In genomic region chr1:35557611-35558373, GRCh38 we compare ENCODE assay signal across 8 cellular contexts. TPM values are rescaled to one million over a fixed set of nuclear protein-coding genes. Genes with fewer than 3 reads are reported as not detected.
DNase-seq lines count a peak whose midpoint lies in the region; ATAC-seq, FAIRE-seq and TF ChIP-seq lines count a peak whose summit lies in the region.

A gene with protein sequence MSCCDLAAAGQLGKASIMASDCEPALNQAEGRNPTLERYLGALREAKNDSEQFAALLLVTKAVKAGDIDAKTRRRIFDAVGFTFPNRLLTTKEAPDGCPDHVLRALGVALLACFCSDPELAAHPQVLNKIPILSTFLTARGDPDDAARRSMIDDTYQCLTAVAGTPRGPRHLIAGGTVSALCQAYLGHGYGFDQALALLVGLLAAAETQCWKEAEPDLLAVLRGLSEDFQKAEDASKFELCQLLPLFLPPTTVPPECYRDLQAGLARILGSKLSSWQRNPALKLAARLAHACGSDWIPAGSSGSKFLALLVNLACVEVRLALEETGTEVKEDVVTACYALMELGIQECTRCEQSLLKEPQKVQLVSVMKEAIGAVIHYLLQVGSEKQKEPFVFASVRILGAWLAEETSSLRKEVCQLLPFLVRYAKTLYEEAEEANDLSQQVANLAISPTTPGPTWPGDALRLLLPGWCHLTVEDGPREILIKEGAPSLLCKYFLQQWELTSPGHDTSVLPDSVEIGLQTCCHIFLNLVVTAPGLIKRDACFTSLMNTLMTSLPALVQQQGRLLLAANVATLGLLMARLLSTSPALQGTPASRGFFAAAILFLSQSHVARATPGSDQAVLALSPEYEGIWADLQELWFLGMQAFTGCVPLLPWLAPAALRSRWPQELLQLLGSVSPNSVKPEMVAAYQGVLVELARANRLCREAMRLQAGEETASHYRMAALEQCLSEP (plus strand): TSS chr1:35557799. CDS start chr1:35558191, 392 bp downstream.

- CTCF ChIA-PET in HepG2 (lab: Yijun Ruan, JAX; ENCODE audit: low intra/inter-chr PET ratio, low total read pairs), result no interaction called here

- intact Hi-C loops in HepG2 (cut with micrococcal nuclease; ENCODE audit: unreplicated experiment), result no loop called here

- no peaks in the 10 kb centered on the region for H3K9me3 ChIP-seq in HepG2 (ENCODE audit: low read length)

- DNase-seq in C1 segment of cervical spinal cord (lab: John Stamatoyannopoulos, UW) (peak; percentile 94 to 100 (median 98)), NCI-H774 (lab: John Stamatoyannopoulos, UW) (peak; percentile 99), dermis blood vessel endothelial cell (peak; percentile 99), HepG2 (ENCODE audit: low spot score) (peak; percentile 94)
- DNase-seq in activated CD4-positive, alpha-beta T cell treated with anti-CD3 and anti-CD28 coated beads, Interleukin-2, amount 50 U/mL, for 4 hours, result peak; percentile 96 to 97
- peak; percentile 95 for DNase-seq in stimulated activated CD4-positive, alpha-beta T cell treated with anti-CD3 and anti-CD28 coated beads, Interleukin-4, amount 100 ng/mL, for 1 hour

- FAIRE-seq in HepG2 (lab: Jason Lieb, UNC), result peak; percentile 75

- peaks cover 42% of the 10 kb centered on the region for H3K4me1 ChIP-seq in HepG2 (ENCODE audit: insufficient read depth, low read length)

- H3K9ac ChIP-seq in HepG2 (ENCODE audit: insufficient read depth, low read depth, low read length), result peak within 1 kb of the TSS; percentile 89

- TF ChIP-seq POLR2A in HepG2 (IDR thresholded peaks at IDR 0.05; ENCODE audit: insufficient read depth in 1 of 2, low read depth in 2 of 2, low read length in 2 of 2), result peak; percentile 38 to 91; a peak in 3 of 4 replicates

- TF ChIP-seq EP300 in HepG2 (IDR thresholded peaks at IDR 0.05; ENCODE audit: low read depth in 2 of 2, low read length in 2 of 2) (peak in 1 of 2 experiments; percentile 35; a peak in 1 of 4 replicates), HepG2 (CRISPR knock-in tag; IDR thresholded peaks at IDR 0.05; ENCODE audit: borderline replicate concordance) (no peak)

- 3% methylated on average over 27 of the region's 58 CpGs for whole genome bisulfite sequencing in HepG2 (ENCODE audit: low lambda C conversion rate)

- H3K36me3 ChIP-seq in HepG2 (replicated peaks in 1 of 2; ENCODE audit: control insufficient read depth in 1 of 2, insufficient read depth in 2 of 2, low read length in 2 of 2), result peaks cover 2 to 27% of the 10 kb centered on the region in 2 experiments; a peak in 2 of 5 replicates

- no peaks in the 10 kb centered on the region for H3K27me3 ChIP-seq in HepG2 (ENCODE audit: control insufficient read depth in 1 of 2, insufficient read depth in 2 of 2, low read length in 2 of 2)

- peak within 1 kb of the TSS; percentile 67 to 84 (median 82) for H3K4me3 ChIP-seq in HepG2 (replicated peaks in 1 of 3; ENCODE audit: insufficient read depth in 1 of 3, low read depth in 2 of 3, low read length in 3 of 3)

- H3K79me2 ChIP-seq in HepG2 (ENCODE audit: insufficient read depth, low read length), result peaks cover 19% of the 10 kb centered on the region

- TF ChIP-seq RAD21 in HepG2 (CRISPR knock-in tag; IDR thresholded peaks at IDR 0.05), result no peak; the same call in none of the 2 replicates

- H4K20me1 ChIP-seq in HepG2 (ENCODE audit: insufficient read depth, low read length), result peaks cover 14% of the 10 kb centered on the region

- peak within 1 kb of the TSS; percentile 98 for H3K27ac ChIP-seq in HepG2 (ENCODE audit: extremely low read length, insufficient read depth, low read length)

- POLR2A ChIA-PET in HepG2 (lab: Yijun Ruan, JAX), result interaction anchor here (1.1 to 2.4 kb wide), 7 partner anchors 9 to 365 kb away, joined by 3 to 25 read pairs (median 6); partner anchors contain the start of genes CLSPN, SFPQ and TFAP2E

- H2AFZ ChIP-seq in HepG2 (ENCODE audit: low read length), result no peak within 1 kb of the TSS

- in situ Hi-C loops in HepG2 (cut with HindIII; ENCODE audit: extremely low pct_ligation_motif_present, low pct_unique_long_range_greater_than_20kb), result loop anchor here (10.0 kb wide), 1 partner anchor 363 kb away; the partner anchor contains the start of gene SFPQ

- TSS peak; percentile 66 for BruUV-seq in HepG2 (replicated peaks; lab: Mats Ljungman, UMichigan)

- TF ChIP-seq CTCF in HepG2 (CRISPR knock-in tag; IDR thresholded peaks at IDR 0.05), result 0 out of 2 replicates have a peak, but pooled peaks have one; percentile 12

- peak; percentile 79 for ATAC-seq in GM19372 (IDR thresholded peaks at IDR 0.05; ENCODE audit: low read depth, unreplicated experiment)
- ATAC-seq in HG03558 (IDR thresholded peaks at IDR 0.05; ENCODE audit: extremely low read depth, unreplicated experiment), result peak; percentile 43
- peak; percentile 90 for ATAC-seq in HepG2

- peak within 1 kb of the TSS; percentile 92 for H3K4me2 ChIP-seq in HepG2 (ENCODE audit: low read depth, low read length)

TF ChIP-seq in HepG2, 621 proteins besides CTCF, POLR2A, EP300 and RAD21 (continues in another document):
- TF ChIP-seq, protein P1, sequence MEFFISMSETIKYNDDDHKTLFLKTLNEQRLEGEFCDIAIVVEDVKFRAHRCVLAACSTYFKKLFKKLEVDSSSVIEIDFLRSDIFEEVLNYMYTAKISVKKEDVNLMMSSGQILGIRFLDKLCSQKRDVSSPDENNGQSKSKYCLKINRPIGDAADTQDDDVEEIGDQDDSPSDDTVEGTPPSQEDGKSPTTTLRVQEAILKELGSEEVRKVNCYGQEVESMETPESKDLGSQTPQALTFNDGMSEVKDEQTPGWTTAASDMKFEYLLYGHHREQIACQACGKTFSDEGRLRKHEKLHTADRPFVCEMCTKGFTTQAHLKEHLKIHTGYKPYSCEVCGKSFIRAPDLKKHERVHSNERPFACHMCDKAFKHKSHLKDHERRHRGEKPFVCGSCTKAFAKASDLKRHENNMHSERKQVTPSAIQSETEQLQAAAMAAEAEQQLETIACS (CRISPR knock-in tag; IDR thresholded peaks at IDR 0.05), result no peak
- TF ChIP-seq ZNF343 (CRISPR knock-in tag; IDR thresholded peaks at IDR 0.05) (no peak), ZNF350 (CRISPR knock-in tag; IDR thresholded peaks at IDR 0.05; ENCODE audit: borderline replicate concordance, low read depth) (no peak), ZNF33A (CRISPR knock-in tag; IDR thresholded peaks at IDR 0.05; ENCODE audit: borderline replicate concordance) (no peak), SNAI1 (CRISPR knock-in tag; IDR thresholded peaks at IDR 0.05; ENCODE audit: borderline replicate concordance) (no peak), ZNF138 (CRISPR knock-in tag; IDR thresholded peaks at IDR 0.05; ENCODE audit: low read depth) (no peak), ZNF574 (CRISPR knock-in tag; IDR thresholded peaks at IDR 0.05) (peak; percentile 76), GLI4 (CRISPR knock-in tag; IDR thresholded peaks at IDR 0.05; ENCODE audit: borderline replicate concordance) (no peak), NFIB (CRISPR knock-in tag; IDR thresholded peaks at IDR 0.05; ENCODE audit: borderline replicate concordance) (no peak), HOXD1 (CRISPR knock-in tag; IDR thresholded peaks at IDR 0.05) (peak; percentile 57), ZNF564 (CRISPR knock-in tag; IDR thresholded peaks at IDR 0.05) (no peak)
- TF ChIP-seq, protein P2, sequence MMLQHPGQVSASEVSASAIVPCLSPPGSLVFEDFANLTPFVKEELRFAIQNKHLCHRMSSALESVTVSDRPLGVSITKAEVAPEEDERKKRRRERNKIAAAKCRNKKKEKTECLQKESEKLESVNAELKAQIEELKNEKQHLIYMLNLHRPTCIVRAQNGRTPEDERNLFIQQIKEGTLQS (CRISPR knock-in tag; IDR thresholded peaks at IDR 0.05), result no peak

RNA-seq across cellular contexts. Expression of the gene that starts here (rescaled TPM):
- total RNA-seq in dermis blood vessel endothelial cell, result 11.9 and 23.1 TPM in 2 replicates
- 9.1 and 9.3 TPM in 2 replicates for total RNA-seq in HepG2 (2016; rRNA removed; fragmentation: Illumina TruSeq; extraction: Trizol)
- total RNA-seq in HepG2 (2016; cell fraction: cytosol; rRNA removed; fragmentation: Illumina TruSeq; extraction: Trizol; ENCODE audit: low read depth), result 0.88 and 1.1 TPM in 2 replicates
- 7.2 and 8.9 TPM in 2 replicates for total RNA-seq in HepG2 (2016; cell fraction: insoluble cytoplasmic fraction; rRNA removed; fragmentation: Illumina TruSeq; extraction: Trizol)
- total RNA-seq in HepG2 (2016; cell fraction: membrane; rRNA removed; fragmentation: Illumina TruSeq; extraction: Trizol), result 3.5 and 3.6 TPM in 2 replicates
- 6.6 and 8.7 TPM in 2 replicates for total RNA-seq in HepG2 (2016; cell fraction: nucleus; rRNA removed; fragmentation: Illumina TruSeq; extraction: Trizol)
- polyA plus RNA-seq in HepG2 (2011; rRNA removed), result 6.6 and 11.0 TPM in 2 replicates
- 4.6 and 5.4 TPM in 2 replicates for polyA plus RNA-seq in HepG2 (2011; cell fraction: cytosol; rRNA removed)
- polyA plus RNA-seq in HepG2 (2011; cell fraction: nucleus; rRNA removed), result 26.7 and 28.4 TPM in 2 replicates
- 4.4 and 7.0 TPM in 2 replicates for polyA plus RNA-seq in HepG2 (2012)
- polyA plus RNA-seq in HepG2 (2016; cell fraction: cytosol; fragmentation: Illumina TruSeq; extraction: Trizol; ENCODE audit: low read depth), result 0.55 and 0.77 TPM in 2 replicates
- polyA plus RNA-seq in HepG2 (2016; cell fraction: insoluble cytoplasmic fraction; fragmentation: Illumina TruSeq; extraction: Trizol; ENCODE audit: low read depth), result 7.4 and 8.8 TPM in 2 replicates
- polyA plus RNA-seq in HepG2 (2016; cell fraction: membrane; fragmentation: Illumina TruSeq; extraction: Trizol; ENCODE audit: low read depth), result 1.8 and 1.9 TPM in 2 replicates
- polyA plus RNA-seq in HepG2 (2016; cell fraction: nucleus; fragmentation: Illumina TruSeq; extraction: Trizol; ENCODE audit: insufficient read depth, low read depth), result 15.1 and 16.2 TPM in 2 replicates
- 18.1 and 18.4 TPM in 2 replicates for polyA minus RNA-seq in HepG2 (2011; rRNA and poly(A)+ RNA removed; ENCODE audit: low replicate concordance)
- 5.1 and 5.9 TPM in 2 replicates for polyA minus RNA-seq in HepG2 (2011; cell fraction: cytosol; rRNA and poly(A)+ RNA removed)
- 12.4 and 15.2 TPM in 2 replicates for polyA minus RNA-seq in HepG2 (2011; cell fraction: nucleus; rRNA and poly(A)+ RNA removed)

Comparison
In these comparisons a context has a peak if more than half of its experiments do, and no peak if none do; other contexts are left out.
1. Peak in every context shown above with its lines: DNase-seq, ATAC-seq, H3K4me3 ChIP-seq and H3K27ac ChIP-seq.